Comparison of ENCODE assay signal across 38 cellular contexts in genomic region chr12:127079636-127080035, GRCh38.
"Had no signal": no experiment of that assay in that cellular context is flagged by ENCODE, and none has a peak within 500 bp of the region (broad histone marks: within the 10 kb centered on the region; RNA-seq: fewer than 3 reads in every experiment).

No MANE protein-coding gene starts in this region.

- H3K9me3 Mint-ChIP-seq: activated CD4-positive, alpha-beta T cell treated with anti-CD3 and anti-CD28 coated beads, Interleukin-2, amount 10 ng/mL, durations not matched to agents 7 days and 5 days; activated naive CD4-positive, alpha-beta T cell treated with anti-CD3 and anti-CD28 coated beads, Interleukin-2, amount 10 ng/mL, durations not matched to agents 7 days and 5 days; activated naive CD4-positive, alpha-beta T cell treated with anti-CD3 and anti-CD28 coated beads, Interleukin-2, amount 50 U/mL, for 24 hours; activated naive CD8-positive, alpha-beta T cell treated with anti-CD3 and anti-CD28 coated beads, Interleukin-2, amount 50 U/mL, for 24 hours; activated T-cell treated with anti-CD3 and anti-CD28 coated beads, Interleukin-2, amount 50 U/mL, for 24 hours; activated T-helper 2 cell treated with anti-CD3 and anti-CD28 coated beads, Interferon-gamma antibody, Interleukin-2, Interleukin-4, amounts not matched to agents 10 μg/mL and 5 μg/mL and 100 μg/mL, durations not matched to agents 14 hours and 24 hours and 36 hours; central memory CD8-positive, alpha-beta T cell had no signal

- H3K36me3 ChIP-seq: ascending aorta, cardiac muscle cell, WERI-Rb-1 had no signal

- H3K27ac Mint-ChIP-seq: activated CD4-positive, alpha-beta memory T cell treated with anti-CD3 and anti-CD28 coated beads, Interleukin-2, amount 10 ng/mL, durations not matched to agents 7 days and 5 days; activated CD4-positive, alpha-beta T cell treated with anti-CD3 and anti-CD28 coated beads for 36 hours; activated CD4-positive, alpha-beta T cell treated with anti-CD3 and anti-CD28 coated beads, Interleukin-2, amount 10 ng/mL, durations not matched to agents 7 days and 5 days; activated CD8-positive, alpha-beta memory T cell treated with anti-CD3 and anti-CD28 coated beads, Interleukin-2, amount 10 ng/mL, durations not matched to agents 7 days and 5 days; activated CD8-positive, alpha-beta T cell treated with anti-CD3 and anti-CD28 coated beads, Interleukin-2, amount 10 ng/mL, durations not matched to agents 7 days and 5 days; activated naive CD4-positive, alpha-beta T cell treated with anti-CD3 and anti-CD28 coated beads, Interleukin-2, amount 10 ng/mL, durations not matched to agents 7 days and 5 days; activated naive CD4-positive, alpha-beta T cell treated with anti-CD3 and anti-CD28 coated beads, Interleukin-2, amount 50 U/mL, for 24 hours; activated naive CD8-positive, alpha-beta T cell; activated naive CD8-positive, alpha-beta T cell treated with anti-CD3 and anti-CD28 coated beads, Interleukin-2, amount 10 ng/mL, durations not matched to agents 7 days and 5 days; activated naive CD8-positive, alpha-beta T cell treated with anti-CD3 and anti-CD28 coated beads, Interleukin-2, amount 50 U/mL, for 24 hours; activated T-cell treated with anti-CD3 and anti-CD28 coated beads, Interleukin-2, amount 50 U/mL, for 24 hours; activated T-helper 2 cell treated with anti-CD3 and anti-CD28 coated beads, Interferon-gamma antibody, Interleukin-2, Interleukin-4, amounts not matched to agents 10 μg/mL and 5 μg/mL and 100 μg/mL, durations not matched to agents 14 hours and 24 hours and 36 hours; brain; T-helper 1 cell treated with Interleukin-12 subunit alpha and Interleukin-12 subunit beta and Interleukin-4 antibody, amounts not matched to agents 30 μg/mL and 1 μg/mL, for 36 hours; T-helper 2 cell treated with Interferon-gamma antibody and Interleukin-4, amounts not matched to agents 5 μg/mL and 100 μg/mL, for 36 hours; WTC11 had no signal

- H3K4me1 Mint-ChIP-seq: activated naive CD8-positive, alpha-beta T cell treated with anti-CD3 and anti-CD28 coated beads, Interleukin-2, amount 10 ng/mL, durations not matched to agents 7 days and 5 days had no signal

- H3K9me3 ChIP-seq: ascending aorta had no signal

- H3K4me3 Mint-ChIP-seq: activated CD4-positive, alpha-beta memory T cell treated with anti-CD3 and anti-CD28 coated beads, Interleukin-2, amount 10 ng/mL, durations not matched to agents 7 days and 5 days; activated CD4-positive, alpha-beta T cell treated with anti-CD3 and anti-CD28 coated beads for 36 hours; activated CD4-positive, alpha-beta T cell treated with anti-CD3 and anti-CD28 coated beads, Interleukin-2, amount 10 ng/mL, durations not matched to agents 7 days and 5 days; activated CD8-positive, alpha-beta memory T cell treated with anti-CD3 and anti-CD28 coated beads, Interleukin-2, amount 10 ng/mL, durations not matched to agents 7 days and 5 days; activated CD8-positive, alpha-beta T cell treated with anti-CD3 and anti-CD28 coated beads, Interleukin-2, amount 10 ng/mL, durations not matched to agents 7 days and 5 days; activated naive CD4-positive, alpha-beta T cell treated with anti-CD3 and anti-CD28 coated beads, Interleukin-2, amount 10 ng/mL, durations not matched to agents 7 days and 5 days; activated naive CD4-positive, alpha-beta T cell treated with anti-CD3 and anti-CD28 coated beads, Interleukin-2, amount 50 U/mL, for 24 hours; activated naive CD8-positive, alpha-beta T cell; activated naive CD8-positive, alpha-beta T cell treated with anti-CD3 and anti-CD28 coated beads, Interleukin-2, amount 10 ng/mL, durations not matched to agents 7 days and 5 days; activated naive CD8-positive, alpha-beta T cell treated with anti-CD3 and anti-CD28 coated beads, Interleukin-2, amount 50 U/mL, for 24 hours; activated T-cell treated with anti-CD3 and anti-CD28 coated beads, Interleukin-2, amount 50 U/mL, for 24 hours; brain; central memory CD8-positive, alpha-beta T cell; T-helper 1 cell treated with Interleukin-12 subunit alpha and Interleukin-12 subunit beta and Interleukin-4 antibody, amounts not matched to agents 30 μg/mL and 1 μg/mL, for 36 hours; T-helper 2 cell treated with Interferon-gamma antibody and Interleukin-4, amounts not matched to agents 5 μg/mL and 100 μg/mL, for 36 hours; WTC11 had no signal

- H3K27ac ChIP-seq: ascending aorta, cardiac muscle cell, WERI-Rb-1 had no signal

- ATAC-seq: activated CD4-positive, alpha-beta T cell treated with anti-CD3 and anti-CD28 coated beads for 36 hours; activated CD4-positive, CD25-positive, alpha-beta regulatory T cell treated with anti-CD3 and anti-CD28 coated beads, Interleukin-2, amount 50 U/mL, for 24 hours; activated CD8-positive, alpha-beta memory T cell treated with anti-CD3 and anti-CD28 coated beads, Interleukin-2, amount 10 ng/mL, durations not matched to agents 7 days and 5 days; activated CD8-positive, alpha-beta T cell treated with anti-CD3 and anti-CD28 coated beads, Interleukin-2, amount 10 ng/mL, durations not matched to agents 7 days and 5 days; activated naive CD8-positive, alpha-beta T cell treated with anti-CD3 and anti-CD28 coated beads, Interleukin-2, amount 50 U/mL, for 24 hours; WTC11 had no signal

- H3K27me3 ChIP-seq: ascending aorta, cardiac muscle cell had no signal

- H3K36me3 Mint-ChIP-seq: activated CD8-positive, alpha-beta memory T cell treated with anti-CD3 and anti-CD28 coated beads, Interleukin-2, amount 10 ng/mL, durations not matched to agents 7 days and 5 days; activated naive CD4-positive, alpha-beta T cell treated with anti-CD3 and anti-CD28 coated beads, Interleukin-2, amount 10 ng/mL, durations not matched to agents 7 days and 5 days; activated naive CD4-positive, alpha-beta T cell treated with anti-CD3 and anti-CD28 coated beads, Interleukin-2, amount 50 U/mL, for 24 hours; activated naive CD8-positive, alpha-beta T cell; activated naive CD8-positive, alpha-beta T cell treated with anti-CD3 and anti-CD28 coated beads, Interleukin-2, amount 10 ng/mL, durations not matched to agents 7 days and 5 days; brain had no signal

- H3K4me3 ChIP-seq: ascending aorta, cardiac muscle cell had no signal

- FAIRE-seq: bronchial epithelial cell, TTC549 had no signal

- DNase-seq: activated CD4-positive, alpha-beta memory T cell treated with anti-CD3 and anti-CD28 coated beads, Interleukin-2, amount 10 ng/mL, durations not matched to agents 7 days and 5 days; activated CD4-positive, alpha-beta T cell treated with anti-CD3 and anti-CD28 coated beads for 1 hour; activated CD4-positive, alpha-beta T cell treated with anti-CD3 and anti-CD28 coated beads for 36 hours; activated CD4-positive, alpha-beta T cell treated with anti-CD3 and anti-CD28 coated beads for 48 hours; activated CD4-positive, alpha-beta T cell treated with anti-CD3 and anti-CD28 coated beads, Interleukin-2, amount 10 ng/mL, durations not matched to agents 7 days and 5 days; activated CD4-positive, alpha-beta T cell treated with anti-CD3 and anti-CD28 coated beads, Interleukin-2, amount 50 U/mL, for 48 hours; activated CD4-positive, CD25-positive, alpha-beta regulatory T cell; activated CD8-positive, alpha-beta memory T cell treated with anti-CD3 and anti-CD28 coated beads for 24 hours; activated CD8-positive, alpha-beta memory T cell treated with anti-CD3 and anti-CD28 coated beads, Interleukin-2, amount 10 ng/mL, durations not matched to agents 7 days and 5 days; activated CD8-positive, alpha-beta memory T cell treated with anti-CD3 and anti-CD28 coated beads, Interleukin-2, amount 50 U/mL, for 48 hours; activated CD8-positive, alpha-beta T cell treated with anti-CD3 and anti-CD28 coated beads, Interleukin-2, amount 10 ng/mL, durations not matched to agents 7 days and 5 days; activated effector memory CD4-positive, alpha-beta T cell treated with Interleukin-2 at 50 U/mL for 16 hours; activated gamma-delta T cell; activated naive CD4-positive, alpha-beta T cell treated with anti-CD3 and anti-CD28 coated beads, Interleukin-2, amount 10 ng/mL, durations not matched to agents 7 days and 5 days; activated naive CD4-positive, alpha-beta T cell treated with Interleukin-2 at 50 U/mL for 16 hours; activated naive CD8-positive, alpha-beta T cell treated with anti-CD3 and anti-CD28 coated beads, Interleukin-2, amount 10 ng/mL, durations not matched to agents 7 days and 5 days; activated naive CD8-positive, alpha-beta T cell treated with anti-CD3 and anti-CD28 coated beads, Interleukin-2, amount 50 U/mL, for 24 hours; activated T-cell treated with anti-CD3 and anti-CD28 coated beads, Interleukin-2, amount 50 U/mL, for 24 hours; activated T-cell treated with anti-CD3 and anti-CD28 coated beads, Interleukin-2, amount 50 U/mL, for 48 hours; amygdala; anterior cingulate cortex; cerebellar nuclear complex; T-helper 2 cell; T-helper 9 cell; WERI-Rb-1 had no signal
